ENCODE assay signal across 16 cellular contexts in the genomic region with DNA sequence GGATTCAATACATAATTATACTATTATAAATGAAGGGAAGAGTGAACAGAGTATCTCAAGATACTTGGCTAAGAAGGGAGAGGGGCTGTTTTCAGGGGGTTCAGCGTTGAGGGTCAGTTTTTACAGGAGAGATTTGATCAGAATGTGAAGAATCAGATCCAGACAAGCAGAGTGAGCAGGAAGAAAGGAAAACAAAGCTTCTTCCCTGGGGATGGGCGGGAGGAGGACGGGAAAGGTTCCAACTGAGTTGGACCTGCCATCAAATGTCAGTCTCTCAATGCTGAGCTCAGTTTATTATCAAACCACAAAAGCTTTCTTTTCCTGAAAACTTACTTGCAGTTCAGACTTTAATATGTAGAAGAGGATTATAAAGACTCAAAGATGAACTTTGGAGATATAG. TPM values are rescaled to one million over a fixed set of nuclear protein-coding genes. Genes with fewer than 3 reads are reported as not detected.
DNase-seq lines count a peak whose midpoint lies in the region; ATAC-seq and TF ChIP-seq lines count a peak whose summit lies in the region.
"Had no signal": no experiment of that assay in that cellular context is flagged by ENCODE, and none has a peak within 500 bp of the region (broad histone marks: within the 10 kb centered on the region; RNA-seq: fewer than 3 reads in every experiment).

No MANE protein-coding gene starts in this region.

- H3K9me2 ChIP-seq in HCT116 (ENCODE audit: insufficient read depth) = no peaks in the 10 kb centered on the region

- intact Hi-C loops in MCF 10A (cut with micrococcal nuclease) (no loop called here), breast epithelium (cut with DNase I; ENCODE audit: low total_unique reads) (no loop called here), HCT116 (cut with micrococcal nuclease) (no loop called here), lower lobe of right lung (cut with DNase I) (no loop called here)

- peaks cover 26% of the 10 kb centered on the region for H3K36me3 Mint-ChIP-seq in MCF 10A (ENCODE audit: insufficient read depth, unreplicated experiment)
- H3K36me3 Mint-ChIP-seq in central memory CD8-positive, alpha-beta T cell (ENCODE audit: insufficient read depth) = peaks cover 6% of the 10 kb centered on the region

- no peaks in the 10 kb centered on the region for H3K4me1 ChIP-seq in breast epithelium
- peaks cover 17 to 18% of the 10 kb centered on the region in 2 experiments for H3K4me1 ChIP-seq in HCT116 (ENCODE audit: control insufficient read depth in 1 of 2, insufficient read depth in 2 of 2, low read length in 2 of 2)
- peaks cover 15% of the 10 kb centered on the region for H3K4me1 ChIP-seq in lower lobe of right lung

- TSS peak; percentile 4 for BruUV-seq in MCF 10A (replicated peaks; lab: Mats Ljungman, UMichigan)
- TSS peak; percentile 6 for BruUV-seq in HCT116 (replicated peaks; lab: Mats Ljungman, UMichigan)

- no peak overlapping the region for H3K4me3 ChIP-seq in breast epithelium
- no peak overlapping the region for H3K4me3 ChIP-seq in HCT116 (replicated peaks in 1 of 2; ENCODE audit: low read depth in 1 of 2, low read length in 2 of 2)
- H3K4me3 ChIP-seq in lower lobe of right lung = no peak overlapping the region
- H3K4me3 ChIP-seq: HAP-1 had no signal

- H3K27ac Mint-ChIP-seq in MCF 10A (ENCODE audit: low read depth, unreplicated experiment) = peak overlapping the region; percentile 8
- H3K27ac Mint-ChIP-seq in central memory CD8-positive, alpha-beta T cell (ENCODE audit: low read depth) = peak overlapping the region; percentile 66
- H3K27ac Mint-ChIP-seq: B cell; CD4-positive, alpha-beta T cell; HFFc6 had no signal

- no peaks in the 10 kb centered on the region for H3K9me3 Mint-ChIP-seq in MCF 10A (ENCODE audit: unreplicated experiment)
- no peaks in the 10 kb centered on the region for H3K9me3 Mint-ChIP-seq in central memory CD8-positive, alpha-beta T cell
- H3K9me3 Mint-ChIP-seq: CD4-positive, alpha-beta T cell; HFFc6 had no signal

- H3K27me3 ChIP-seq in breast epithelium (no peaks in the 10 kb centered on the region), HCT116 (ENCODE audit: insufficient read depth, low read length) (no peaks in the 10 kb centered on the region), lower lobe of right lung (ENCODE audit: low read depth) (no peaks in the 10 kb centered on the region)

- H3K79me2 ChIP-seq in HCT116 (ENCODE audit: insufficient read depth, low read length) = no peaks in the 10 kb centered on the region

- H3K27me3 Mint-ChIP-seq in MCF 10A (ENCODE audit: insufficient read depth, unreplicated experiment) = no peaks in the 10 kb centered on the region
- H3K27me3 Mint-ChIP-seq in central memory CD8-positive, alpha-beta T cell = no peaks in the 10 kb centered on the region
- H3K27me3 Mint-ChIP-seq: CD4-positive, alpha-beta T cell had no signal

- CTCF ChIA-PET in MCF 10A (lab: Yijun Ruan, JAX) = interaction anchor here (0.7 kb wide), 1 partner anchor 29 kb away, joined by 3 read pairs; no protein-coding TSS in a partner anchor
- CTCF ChIA-PET in HCT116 (lab: Charles Lee) = no interaction called here

- no peaks in the 10 kb centered on the region for H4K20me1 ChIP-seq in HCT116 (ENCODE audit: insufficient read depth)

- H3K27ac ChIP-seq in breast epithelium (no peak overlapping the region), HCT116 (ENCODE audit: low read depth, low read length) (no peak overlapping the region), lower lobe of right lung (no peak overlapping the region)

- H3K36me3 ChIP-seq in breast epithelium = no peaks in the 10 kb centered on the region
- H3K36me3 ChIP-seq in HCT116 (ENCODE audit: control insufficient read depth in 1 of 2, insufficient read depth in 2 of 2, low read length in 2 of 2) = no peaks in the 10 kb centered on the region
- no peaks in the 10 kb centered on the region for H3K36me3 ChIP-seq in lower lobe of right lung
- H3K36me3 ChIP-seq: HAP-1 had no signal

- RAD21 ChIA-PET in HCT116 (lab: Charles Lee; ENCODE audit: low non-redundant PET in 1 of 2, low total read pairs in 2 of 2, uncharacterized antibody in 2 of 2, unreplicated experiment in 2 of 2) = no interaction called here

- no peak for TF ChIP-seq CTCF in MCF 10A (IDR thresholded peaks at IDR 0.05; ENCODE audit: unreplicated experiment)
- TF ChIP-seq CTCF in breast epithelium (IDR thresholded peaks at IDR 0.05) = no peak
- TF ChIP-seq CTCF in HCT116 (IDR thresholded peaks at IDR 0.05 in 2 of 3, conservative IDR thresholded peaks at IDR 0.05 in 1 of 3; ENCODE audit: borderline replicate concordance in 1 of 3, insufficient read depth in 1 of 3, low read depth in 2 of 3, low read length in 2 of 3) = no peak
- no peak for TF ChIP-seq CTCF in lower lobe of right lung (IDR thresholded peaks at IDR 0.05)

- H3K4me2 ChIP-seq in HCT116 (ENCODE audit: low read length) = no peak overlapping the region

- TF ChIP-seq RAD21 in HCT116 (IDR thresholded peaks at IDR 0.05; ENCODE audit: low read depth) = no peak

- POLR2A ChIA-PET in MCF 10A (lab: Yijun Ruan, JAX) = interaction anchor here (1.5 to 1.7 kb wide), 2 partner anchors 9 to 145 kb away, joined by 3 to 11 read pairs; no protein-coding TSS in a partner anchor
- POLR2A ChIA-PET in HCT116 (lab: Charles Lee) = no interaction called here

- H3K4me1 Mint-ChIP-seq in MCF 10A (ENCODE audit: insufficient read depth, unreplicated experiment) = peaks cover 22% of the 10 kb centered on the region
- no peaks in the 10 kb centered on the region for H3K4me1 Mint-ChIP-seq in central memory CD8-positive, alpha-beta T cell

- no peak for DNase-seq in MCF 10A (ENCODE audit: unreplicated experiment)
- DNase-seq in breast epithelium (ENCODE audit: low spot score in 2 of 2) = no peak
- DNase-seq in HCT116 (ENCODE audit: low read depth, low spot score) = no peak
- no peak for DNase-seq in central memory CD8-positive, alpha-beta T cell (ENCODE audit: low spot score in 2 of 2)
- DNase-seq in lower lobe of right lung = no peak
- DNase-seq: ACHN; C1 segment of cervical spinal cord; CD4-positive, alpha-beta T cell; DMS153; DMS79 treated with DMSO at 0.1 percent for 48 hours; EL; HFFc6 had no signal

- no peak for TF ChIP-seq POLR2A in breast epithelium (IDR thresholded peaks at IDR 0.05)
- no peak for TF ChIP-seq POLR2A in HCT116 (IDR thresholded peaks at IDR 0.05; ENCODE audit: borderline replicate concordance, extremely low read depth, insufficient read depth, insufficient read length)
- TF ChIP-seq POLR2A in GM18505 (IDR thresholded peaks at IDR 0.05; ENCODE audit: borderline replicate concordance, extremely low read depth, insufficient read depth, insufficient read length) = no peak

- no peak overlapping the region for H3K4me3 Mint-ChIP-seq in MCF 10A (ENCODE audit: unreplicated experiment)
- no peak overlapping the region for H3K4me3 Mint-ChIP-seq in central memory CD8-positive, alpha-beta T cell
- H3K4me3 Mint-ChIP-seq: B cell; CD4-positive, alpha-beta T cell; HFFc6 had no signal

- no peak overlapping the region for H2AFZ ChIP-seq in HCT116 (ENCODE audit: low read depth, low read length, poor library complexity, severe bottlenecking)

- no peaks in the 10 kb centered on the region for H3K9me3 ChIP-seq in breast epithelium
- H3K9me3 ChIP-seq in HCT116 (ENCODE audit: control insufficient read depth in 1 of 2, insufficient read depth in 1 of 2, low read depth in 1 of 2, low read length in 2 of 2) = no peaks in the 10 kb centered on the region
- no peaks in the 10 kb centered on the region for H3K9me3 ChIP-seq in lower lobe of right lung
- H3K9me3 ChIP-seq: HAP-1 had no signal

- H3K9ac ChIP-seq in HCT116 (ENCODE audit: low read length) = no peak overlapping the region

- ATAC-seq in HCT116 (no peak), lower lobe of right lung (no peak), GM18505 (IDR thresholded peaks at IDR 0.05; ENCODE audit: unreplicated experiment) (no peak), HG02840 (IDR thresholded peaks at IDR 0.05; ENCODE audit: low FRiP score, unreplicated experiment) (no peak)
- ATAC-seq in central memory CD8-positive, alpha-beta T cell (replicated peaks; ENCODE audit: extremely low read depth, poor library complexity, severe bottlenecking) = no peak

TF ChIP-seq in HCT116, 20 proteins besides CTCF, POLR2A, EP300 and RAD21 (continues in another document):
- TF ChIP-seq YY1 (IDR thresholded peaks at IDR 0.05; ENCODE audit: extremely low read depth, insufficient replicate concordance, low read depth, low read length) = no peak
- no peak for TF ChIP-seq CBX3 (IDR thresholded peaks at IDR 0.05; ENCODE audit: low read depth)
- TF ChIP-seq, protein P1, sequence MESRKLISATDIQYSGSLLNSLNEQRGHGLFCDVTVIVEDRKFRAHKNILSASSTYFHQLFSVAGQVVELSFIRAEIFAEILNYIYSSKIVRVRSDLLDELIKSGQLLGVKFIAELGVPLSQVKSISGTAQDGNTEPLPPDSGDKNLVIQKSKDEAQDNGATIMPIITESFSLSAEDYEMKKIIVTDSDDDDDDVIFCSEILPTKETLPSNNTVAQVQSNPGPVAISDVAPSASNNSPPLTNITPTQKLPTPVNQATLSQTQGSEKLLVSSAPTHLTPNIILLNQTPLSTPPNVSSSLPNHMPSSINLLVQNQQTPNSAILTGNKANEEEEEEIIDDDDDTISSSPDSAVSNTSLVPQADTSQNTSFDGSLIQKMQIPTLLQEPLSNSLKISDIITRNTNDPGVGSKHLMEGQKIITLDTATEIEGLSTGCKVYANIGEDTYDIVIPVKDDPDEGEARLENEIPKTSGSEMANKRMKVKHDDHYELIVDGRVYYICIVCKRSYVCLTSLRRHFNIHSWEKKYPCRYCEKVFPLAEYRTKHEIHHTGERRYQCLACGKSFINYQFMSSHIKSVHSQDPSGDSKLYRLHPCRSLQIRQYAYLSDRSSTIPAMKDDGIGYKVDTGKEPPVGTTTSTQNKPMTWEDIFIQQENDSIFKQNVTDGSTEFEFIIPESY (IDR thresholded peaks at IDR 0.05; ENCODE audit: extremely low read depth, insufficient replicate concordance, low read length) = no peak
- TF ChIP-seq ELF1 (IDR thresholded peaks at IDR 0.05; ENCODE audit: borderline replicate concordance, low read depth) = no peak
- TF ChIP-seq SIN3A (IDR thresholded peaks at IDR 0.05; ENCODE audit: low read depth) = no peak
- TF ChIP-seq, protein P2, sequence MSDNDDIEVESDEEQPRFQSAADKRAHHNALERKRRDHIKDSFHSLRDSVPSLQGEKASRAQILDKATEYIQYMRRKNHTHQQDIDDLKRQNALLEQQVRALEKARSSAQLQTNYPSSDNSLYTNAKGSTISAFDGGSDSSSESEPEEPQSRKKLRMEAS (IDR thresholded peaks at IDR 0.05) = no peak
- no peak for TF ChIP-seq ZFX (IDR thresholded peaks at IDR 0.05)
- no peak for TF ChIP-seq CEBPB (IDR thresholded peaks at IDR 0.05; ENCODE audit: low read depth)
- no peak for TF ChIP-seq EZH2phosphoT487 (IDR thresholded peaks at IDR 0.05; ENCODE audit: borderline replicate concordance)

RNA-seq across cellular contexts. Expression of a gene that starts 6.0 kb away (rescaled TPM):
- 9.1 and 20.6 TPM in 2 replicates for total RNA-seq in MCF 10A (2022)
- 10 to 100 TPM in 2 of 3 donors, 1 to 10 TPM in 1; 7.2 to 58.2 (median 10.2) TPM for total RNA-seq in breast epithelium
- total RNA-seq in HCT116 (2021; ENCODE audit: unreplicated experiment) = 47.6 TPM
- 33.9 and 37.7 TPM in 2 replicates for polyA plus RNA-seq in HCT116 (2012)
- 5.2 TPM for total RNA-seq in lower lobe of right lung
